Comparison of ENCODE assay signal across 8 cellular contexts in genomic region chr18:69935319-69936190, GRCh38.
DNase-seq lines count a peak whose midpoint lies in the region; ATAC-seq and TF ChIP-seq lines count a peak whose summit lies in the region.

No MANE protein-coding gene starts in this region.

- H3K27ac Mint-ChIP-seq in central memory CD8-positive, alpha-beta T cell (ENCODE audit: low read depth) = no peak overlapping the region

- H3K27me3 Mint-ChIP-seq in central memory CD8-positive, alpha-beta T cell = no peaks in the 10 kb centered on the region

- no peaks in the 10 kb centered on the region for H3K9me3 Mint-ChIP-seq in central memory CD8-positive, alpha-beta T cell

- peak; percentile 76 for DNase-seq in T-helper 22 cell (ENCODE audit: low read depth)
- DNase-seq in central memory CD8-positive, alpha-beta T cell (ENCODE audit: low spot score in 2 of 2) = peak; percentile 60 to 86
- DNase-seq in stimulated activated CD4-positive, alpha-beta T cell treated with anti-CD3 and anti-CD28 coated beads, TNF-alpha, amount 100 ng/mL, for 24 hours (ENCODE audit: low read depth in 3 of 3) = peak; percentile 62 to 82 (median 77)
- DNase-seq in DMS53 (lab: John Stamatoyannopoulos, UW) = no peak
- DNase-seq in NCI-H187 treated with DMSO at 0.1 percent for 48 hours (lab: John Stamatoyannopoulos, UW) = no peak
- DNase-seq in NCI-H345 (lab: John Stamatoyannopoulos, UW) = no peak

- peak; percentile 37 for TF ChIP-seq POLR2A in GM18505 (IDR thresholded peaks at IDR 0.05; ENCODE audit: borderline replicate concordance, extremely low read depth, insufficient read depth, insufficient read length)

- H3K36me3 Mint-ChIP-seq in central memory CD8-positive, alpha-beta T cell (ENCODE audit: insufficient read depth) = peaks cover 3% of the 10 kb centered on the region

- ATAC-seq in GM18505 (IDR thresholded peaks at IDR 0.05; ENCODE audit: unreplicated experiment) (peak; percentile 91), HG02852 (IDR thresholded peaks at IDR 0.05; ENCODE audit: unreplicated experiment) (peak; percentile 92)
- ATAC-seq in central memory CD8-positive, alpha-beta T cell (replicated peaks; ENCODE audit: extremely low read depth, poor library complexity, severe bottlenecking) = peak; percentile 99

- H3K4me3 Mint-ChIP-seq in central memory CD8-positive, alpha-beta T cell = no peak overlapping the region

- H3K4me1 Mint-ChIP-seq in central memory CD8-positive, alpha-beta T cell = peaks cover 19% of the 10 kb centered on the region

Comparison
In these comparisons a context has a peak if more than half of its experiments do, and no peak if none do; other contexts are left out.
1. DNase-seq: peak in T-helper 22 cell (single experiment), central memory CD8-positive, alpha-beta T cell (2 of 2) and stimulated activated CD4-positive, alpha-beta T cell treated with anti-CD3 and anti-CD28 coated beads, TNF-alpha, amount 100 ng/mL, for 24 hours (3 of 3); none in DMS53 (single experiment), NCI-H187 treated with DMSO at 0.1 percent for 48 hours (single experiment) and NCI-H345 (single experiment).
2. Peak in every context shown above with its lines, with median percentiles within 50 percentile points of each other: ATAC-seq.